20 cellular contexts compared by ENCODE assay signal in the genomic region with DNA sequence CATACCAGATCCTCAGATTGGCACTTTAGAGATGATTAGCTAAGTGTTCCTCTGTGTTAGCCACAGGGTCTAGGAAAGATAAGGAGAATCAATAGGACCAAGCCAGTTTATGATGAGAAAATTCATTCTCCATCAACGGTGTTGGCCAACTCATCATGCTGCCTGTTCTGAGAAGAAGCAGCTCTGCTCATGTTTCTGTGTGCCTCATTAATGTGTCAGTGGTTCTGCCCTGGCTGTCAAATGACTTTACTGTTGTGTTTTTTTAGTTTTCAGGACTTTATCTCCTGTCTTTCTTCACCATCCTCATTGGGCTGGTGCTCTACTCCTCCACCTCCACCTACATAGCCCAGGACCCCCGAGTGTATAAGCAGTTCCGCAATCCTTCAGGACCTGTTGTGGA.
"Had no signal": no experiment of that assay in that cellular context is flagged by ENCODE, and none has a peak within 500 bp of the region (broad histone marks: within the 10 kb centered on the region; RNA-seq: fewer than 3 reads in every experiment).

No MANE protein-coding gene starts in this region.

- FAIRE-seq: endometrium, kidney had no signal

- H3K9me3 ChIP-seq: gastrocnemius medialis, heart left ventricle, mucosa of descending colon, prostate gland, spleen, suprapubic skin, thyroid gland had no signal

- H3K4me1 ChIP-seq: prostate gland, spleen had no signal

- H3K27me3 ChIP-seq: gastrocnemius medialis, heart left ventricle, hepatocyte, spleen, suprapubic skin, thyroid gland had no signal

- H3K36me3 ChIP-seq: gastrocnemius medialis, heart left ventricle, prostate gland, spleen, suprapubic skin, thyroid gland had no signal

- DNase-seq: cortex of kidney; effector memory CD8-positive, alpha-beta T cell; erythroblast; foreskin fibroblast; gastrocnemius medialis; heart left ventricle; kidney; mucosa of descending colon; naive B cell; right cardiac atrium; spleen; stimulated activated naive B cell treated with anti-CD40 and anti-IgM and Interleukin-4, amounts not matched to agents 10 μg/mL and 1 μg/mL and 100 μg/mL, for 72 hours; thyroid gland had no signal

- H3K4me3 ChIP-seq: gastrocnemius medialis, heart left ventricle, hepatocyte, lung, mucosa of descending colon, prostate gland, skin epidermis, spleen, suprapubic skin, thyroid gland had no signal

- ATAC-seq: effector memory CD8-positive, alpha-beta T cell; gastrocnemius medialis; heart left ventricle; left lobe of liver; mucosa of descending colon; right cardiac atrium; stimulated activated naive B cell treated with anti-CD40 and anti-IgM and Interleukin-4, amounts not matched to agents 10 μg/mL and 1 μg/mL and 100 μg/mL, for 72 hours had no signal

- H3K27ac ChIP-seq: gastrocnemius medialis, hepatocyte, prostate gland, skin epidermis, spleen, suprapubic skin, thyroid gland had no signal
